In genomic region chr14:88818018-88818417, GRCh38 we compare ENCODE assay signal across 25 cellular contexts. TPM values are rescaled to one million over a fixed set of nuclear protein-coding genes. Genes with fewer than 3 reads are reported as not detected.
DNase-seq lines count a peak whose midpoint lies in the region; ATAC-seq and TF ChIP-seq lines count a peak whose summit lies in the region.
"Had no signal": no experiment of that assay in that cellular context is flagged by ENCODE, and none has a peak within 500 bp of the region (broad histone marks: within the 10 kb centered on the region; RNA-seq: fewer than 3 reads in every experiment).

No MANE protein-coding gene starts in this region.

- ATAC-seq in GM21526 (IDR thresholded peaks at IDR 0.05; ENCODE audit: low FRiP score, unreplicated experiment), result peak; percentile 79
- ATAC-seq in HG03103 (IDR thresholded peaks at IDR 0.05; ENCODE audit: low read depth, unreplicated experiment), result peak; percentile 78
- ATAC-seq in HG02981 (IDR thresholded peaks at IDR 0.05; ENCODE audit: unreplicated experiment), result no peak
- ATAC-seq: A549; activated CD4-positive, alpha-beta T cell treated with anti-CD3 and anti-CD28 coated beads for 36 hours; heart right ventricle; left ventricle myocardium superior; stimulated activated naive CD8-positive, alpha-beta T cell treated with anti-CD3 and anti-CD28 coated beads, Interleukin-15, Interleukin-2, amounts not matched to agents 100 U/mL and 50 U/mL, for 24 hours had no signal

- DNase-seq in GM13976 (ENCODE audit: low spot score), result peak; percentile 17
- peak; percentile 7 for DNase-seq in dedifferentiated amniotic fluid mesenchymal stem cell (ENCODE audit: extremely low spot score)
- DNase-seq in occipital lobe (lab: John Stamatoyannopoulos, UW), result no peak
- DNase-seq in NOMO-1 (lab: John Stamatoyannopoulos, UW; ENCODE audit: unreplicated experiment in 2 of 2), result no peak
- DNase-seq in Ammon's horn (ENCODE audit: low spot score), result no peak
- DNase-seq: activated CD4-positive, alpha-beta T cell treated with anti-CD3 and anti-CD28 coated beads for 36 hours; activated naive CD4-positive, alpha-beta T cell treated with anti-CD3 and anti-CD28 coated beads, Interleukin-2, amount 50 U/mL, for 16 hours; activated T-cell treated with anti-CD3 and anti-CD28 coated beads for 4 hours; AML-193; CD4-positive, alpha-beta memory T cell; foreskin melanocyte; GOT3; heart right ventricle; IMR-90; kidney; left ventricle myocardium superior; NCI-H1048; NCI-H446 treated with DMSO at 0.1 percent for 48 hours; NCI-H774; SHP77 treated with DMSO at 0.1 percent for 48 hours; stimulated activated naive CD8-positive, alpha-beta T cell treated with anti-CD3 and anti-CD28 coated beads, Interleukin-15, Interleukin-2, amounts not matched to agents 100 U/mL and 50 U/mL, for 24 hours had no signal

- in situ Hi-C loops in GM13976 (cut with MboI; ENCODE audit: low sequenced_read_pairs, unreplicated experiment), result no loop called here

- no peak for TF ChIP-seq CTCF in GM13976 (IDR thresholded peaks at IDR 0.05; ENCODE audit: borderline replicate concordance, control extremely low read depth, extremely low read depth, insufficient read depth, missing control alignments)

RNA-seq across cellular contexts. Expression of gene TTC8, which starts 6.4 kb away (rescaled TPM):
- 12.2 TPM for total RNA-seq in occipital lobe

RNA-seq across cellular contexts. Expression of gene EML5, which starts 25.3 kb away (rescaled TPM):
- total RNA-seq in occipital lobe, result 30.3 TPM

Comparison
In these comparisons a context has a peak if more than half of its experiments do, and no peak if none do; other contexts are left out.
1. DNase-seq: peak in GM13976 (single experiment) and dedifferentiated amniotic fluid mesenchymal stem cell (single experiment); none in occipital lobe (single experiment), NOMO-1 (0 of 2) and Ammon's horn (single experiment).